Comparison of ENCODE assay signal across 8 cellular contexts in genomic region chr2:219570194-219570923, GRCh38. TPM values are rescaled to one million over a fixed set of nuclear protein-coding genes. Genes with fewer than 3 reads are reported as not detected.
DNase-seq lines count a peak whose midpoint lies in the region; ATAC-seq and TF ChIP-seq lines count a peak whose summit lies in the region.

No MANE protein-coding gene starts in this region.

- CTCF ChIA-PET in T-cell (lab: Charles Lee): no interaction called here

- H2AFZ ChIP-seq in neuron (ENCODE audit: low read depth, low read length): peak overlapping the region; percentile 68

- ATAC-seq in T-cell (replicated peaks in 1 of 4) (peak; percentile 36 to 54 (median 52)), HG03045 (IDR thresholded peaks at IDR 0.05; ENCODE audit: unreplicated experiment) (no peak), GM21619 (IDR thresholded peaks at IDR 0.05; ENCODE audit: unreplicated experiment) (no peak)

- H3K27ac Mint-ChIP-seq in T-cell: no peak overlapping the region

- no peaks in the 10 kb centered on the region for H3K27me3 ChIP-seq in neuron (ENCODE audit: insufficient read depth, low read length)

- no peaks in the 10 kb centered on the region for H3K36me3 Mint-ChIP-seq in T-cell

- H3K36me3 ChIP-seq in neuron (ENCODE audit: insufficient read depth, low read length): peaks cover 29% of the 10 kb centered on the region

- POLR2A ChIA-PET in T-cell (lab: Charles Lee): no interaction called here

- no peak for TF ChIP-seq CTCF in fibroblast of pulmonary artery (IDR thresholded peaks at IDR 0.05; ENCODE audit: low read length, missing control alignments)

- H3K9me3 ChIP-seq in neuron (ENCODE audit: low read length): no peaks in the 10 kb centered on the region

- peak overlapping the region; percentile 39 to 59 (median 59) for H3K4me3 Mint-ChIP-seq in T-cell

- peaks cover 11% of the 10 kb centered on the region for H3K4me1 ChIP-seq in neuron (ENCODE audit: insufficient read depth, low read length)

- peak overlapping the region; percentile 61 for H3K4me3 ChIP-seq in fibroblast of pulmonary artery (replicated peaks; ENCODE audit: low read depth, low read length)
- H3K4me3 ChIP-seq in neuron (ENCODE audit: low read length): peak overlapping the region; percentile 89

- peaks cover 36 to 59% of the 10 kb centered on the region in 2 donors for H3K27me3 Mint-ChIP-seq in T-cell

- DNase-seq in NCI-H2081 (lab: John Stamatoyannopoulos, UW) (peak; percentile 17 to 60), NCI-H2081 treated with DMSO at 0.1 percent for 48 hours (lab: John Stamatoyannopoulos, UW) (no peak), T-cell (no peak), fibroblast of pulmonary artery (ENCODE audit: low read depth) (peak; percentile 29)
- DNase-seq in stimulated activated CD4-positive, alpha-beta T cell treated with anti-CD3 and anti-CD28 coated beads, Interleukin-4, amount 100 ng/mL, for 4 hours: no peak

- H3K9me3 Mint-ChIP-seq in T-cell: no peaks in the 10 kb centered on the region

- H3K4me1 Mint-ChIP-seq in T-cell: peaks cover 2 to 5% (median 4%) of the 10 kb centered on the region in 3 donors

RNA-seq across cellular contexts. Expression of gene OBSL1, which starts 1.0 kb away (rescaled TPM):
- 1 to 10 TPM; 1.2 to 2.4 (median 1.2) TPM for total RNA-seq in T-cell

RNA-seq across cellular contexts. Expression of gene INHA, which starts 1.8 kb away (rescaled TPM):
- total RNA-seq in T-cell: under 1 TPM in 1 of 5 donors, not detected in 4; 0.16 TPM

RNA-seq across cellular contexts. Expression of gene TMEM198, which starts 26.5 kb away (rescaled TPM):
- under 1 TPM; 0.37 to 0.88 (median 0.69) TPM for total RNA-seq in T-cell

RNA-seq across cellular contexts. Expression of gene CHPF, which starts 26.8 kb away (rescaled TPM):
- total RNA-seq in T-cell: 10 to 100 TPM in 3 of 5 donors, 1 to 10 TPM in 2; 5.0 to 12.8 (median 10.8) TPM

RNA-seq across cellular contexts. Expression of gene STK11IP, which starts 27.3 kb away (rescaled TPM):
- 10 to 100 TPM; 25.9 to 52.8 (median 49.3) TPM for total RNA-seq in T-cell

Comparison
In these comparisons a context has a peak if more than half of its experiments do, and no peak if none do; other contexts are left out.
1. DNase-seq: peak in NCI-H2081 (2 of 2) and fibroblast of pulmonary artery (single experiment); none in NCI-H2081 treated with DMSO at 0.1 percent for 48 hours (single experiment), T-cell (0 of 34) and stimulated activated CD4-positive, alpha-beta T cell treated with anti-CD3 and anti-CD28 coated beads, Interleukin-4, amount 100 ng/mL, for 4 hours (0 of 2).
2. ATAC-seq: peak in T-cell (4 of 4); none in HG03045 (single experiment) and GM21619 (single experiment).